In the genomic region with DNA sequence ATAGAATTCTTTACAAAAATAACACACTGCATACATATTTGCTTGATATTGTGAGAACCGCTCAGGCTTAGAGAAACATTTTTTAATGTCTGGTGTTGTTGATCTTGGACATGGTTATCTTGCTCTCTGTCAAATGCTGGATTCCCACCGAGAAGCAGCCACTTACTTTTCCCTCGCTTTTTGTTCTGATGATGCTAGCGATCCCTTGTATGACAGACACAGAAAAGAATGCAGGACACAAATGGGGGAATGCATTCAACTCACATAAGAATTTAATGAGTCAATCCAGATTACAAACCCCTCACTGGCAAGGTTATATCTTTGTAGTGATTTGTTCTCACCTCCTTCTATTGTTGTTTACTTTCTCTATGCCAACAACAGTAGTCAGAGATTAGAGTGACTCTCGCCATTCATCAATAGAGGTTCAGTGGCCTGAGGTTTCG, we compare ENCODE assay signal across 1 cellular context.
TF ChIP-seq lines count a peak whose summit lies in the region.

No MANE protein-coding gene starts in this region.

TF ChIP-seq in H1, 55 proteins besides CTCF, POLR2A, EP300 and RAD21 (continued from another document):
- TF ChIP-seq RNF2 (IDR thresholded peaks at IDR 0.05; ENCODE audit: borderline replicate concordance, low read depth, low read length, missing control alignments, poor library complexity, severe bottlenecking) (no peak), GABPA (IDR thresholded peaks at IDR 0.05; ENCODE audit: borderline replicate concordance, insufficient read depth, low read length) (no peak), TBP (IDR thresholded peaks at IDR 0.05; ENCODE audit: low read depth, low read length) (no peak), SP2 (IDR thresholded peaks at IDR 0.05; ENCODE audit: low read length) (no peak), JUND (IDR thresholded peaks at IDR 0.05; ENCODE audit: low read length) (peak; percentile 51; the same call in 1 of the 2 replicates), CHD1 (IDR thresholded peaks at IDR 0.05; ENCODE audit: low read depth, low read length) (no peak), JUN (IDR thresholded peaks at IDR 0.05; ENCODE audit: low read depth, low read length) (peak; percentile 74; the same call in 1 of the 2 replicates)
- TF ChIP-seq, protein P1, sequence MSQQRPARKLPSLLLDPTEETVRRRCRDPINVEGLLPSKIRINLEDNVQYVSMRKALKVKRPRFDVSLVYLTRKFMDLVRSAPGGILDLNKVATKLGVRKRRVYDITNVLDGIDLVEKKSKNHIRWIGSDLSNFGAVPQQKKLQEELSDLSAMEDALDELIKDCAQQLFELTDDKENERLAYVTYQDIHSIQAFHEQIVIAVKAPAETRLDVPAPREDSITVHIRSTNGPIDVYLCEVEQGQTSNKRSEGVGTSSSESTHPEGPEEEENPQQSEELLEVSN (IDR thresholded peaks at IDR 0.05) = no peak
